In the genomic region with DNA sequence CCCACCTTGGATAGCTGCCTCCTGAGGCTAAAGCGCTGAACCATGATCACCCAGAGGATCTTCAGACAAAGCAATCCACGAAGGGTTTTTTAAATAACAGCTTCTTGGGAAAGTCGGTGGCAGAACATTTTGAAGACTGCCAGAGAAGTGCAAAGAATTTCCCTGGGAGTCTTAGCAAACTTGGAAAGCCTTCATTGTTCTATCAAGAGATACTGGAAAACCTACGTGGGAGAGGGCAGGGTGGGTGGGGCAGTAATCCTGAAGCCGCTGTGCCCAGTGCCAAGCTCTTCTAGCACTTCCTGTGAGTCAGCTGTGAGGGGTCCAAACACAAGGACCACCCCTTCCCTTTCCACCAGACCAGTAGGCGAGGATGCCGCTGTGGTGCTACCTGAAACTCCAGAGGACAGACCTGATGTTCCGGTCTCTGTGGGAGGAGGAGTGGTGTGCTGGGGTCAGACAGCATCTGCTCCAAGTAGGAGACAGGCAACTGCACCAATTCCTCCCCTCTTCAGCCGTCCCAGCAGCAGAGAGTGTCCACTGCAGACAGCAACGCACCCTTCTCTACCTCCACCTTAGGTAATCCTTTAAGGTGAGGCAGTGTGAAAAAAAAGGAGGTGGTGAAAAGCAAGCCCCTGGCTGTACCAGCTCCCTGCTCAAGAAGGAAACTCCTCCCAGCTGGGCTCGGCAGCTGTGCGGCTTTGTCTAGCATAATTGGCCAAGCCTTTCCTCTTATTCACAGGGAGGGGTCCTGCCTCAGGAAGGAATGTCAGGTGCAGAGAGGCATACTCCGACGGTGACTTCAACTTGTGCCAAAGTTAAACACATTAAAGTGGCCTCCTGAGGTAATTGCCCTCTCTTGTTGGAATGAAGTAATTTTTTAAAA, we compare ENCODE assay signal across 9 cellular contexts.
DNase-seq lines count a peak whose midpoint lies in the region; ATAC-seq lines count a peak whose summit lies in the region.
"Had no signal": no experiment of that assay in that cellular context is flagged by ENCODE, and none has a peak within 500 bp of the region (broad histone marks: within the 10 kb centered on the region; RNA-seq: fewer than 3 reads in every experiment).

No MANE protein-coding gene starts in this region.

- peak; percentile 15 to 27 for ATAC-seq in activated T-cell treated with anti-CD3 and anti-CD28 coated beads, Interleukin-2, amount 50 U/mL, for 72 hours (replicated peaks in 1 of 2)
- ATAC-seq in right cardiac atrium: peak; percentile 79 to 93
- no peak for ATAC-seq in GM18858 (IDR thresholded peaks at IDR 0.05; ENCODE audit: unreplicated experiment)
- no peak for ATAC-seq in GM18867 (IDR thresholded peaks at IDR 0.05; ENCODE audit: unreplicated experiment)

- H3K4me3 ChIP-seq in right cardiac atrium (ENCODE audit: low read length): peak overlapping the region; percentile 2

- no peak overlapping the region for H3K27ac Mint-ChIP-seq in activated T-cell treated with anti-CD3 and anti-CD28 coated beads, Interleukin-2, amount 50 U/mL, for 72 hours

- peaks cover 28% of the 10 kb centered on the region for H3K4me1 Mint-ChIP-seq in activated T-cell treated with anti-CD3 and anti-CD28 coated beads, Interleukin-2, amount 50 U/mL, for 72 hours (ENCODE audit: low read depth)

- peak; percentile 80 for DNase-seq in NCI-H82 (lab: John Stamatoyannopoulos, UW)
- DNase-seq in NCI-H82 treated with DMSO at 0.1 percent for 48 hours (lab: John Stamatoyannopoulos, UW; ENCODE audit: unreplicated experiment): no peak
- DNase-seq in NCI-H1436 (lab: John Stamatoyannopoulos, UW): peak; percentile 78
- DNase-seq in activated T-cell treated with anti-CD3 and anti-CD28 coated beads, Interleukin-2, amount 50 U/mL, for 72 hours: peak in 1 of 2 donors; percentile 2
- peak; percentile 39 to 68 (median 65) for DNase-seq in right cardiac atrium
- DNase-seq in retina: peak; percentile 61

- intact Hi-C loops in right cardiac atrium (cut with DNase I): no loop called here

- no peaks in the 10 kb centered on the region for H3K9me3 Mint-ChIP-seq in activated T-cell treated with anti-CD3 and anti-CD28 coated beads, Interleukin-2, amount 50 U/mL, for 72 hours

- peaks cover 8% of the 10 kb centered on the region for H3K4me1 ChIP-seq in right cardiac atrium (ENCODE audit: control insufficient read depth, insufficient read depth, low read length)

- H3K27me3 ChIP-seq in right cardiac atrium (ENCODE audit: control insufficient read depth, insufficient read depth): no peaks in the 10 kb centered on the region

- WGBS in right cardiac atrium: 30% methylated on average over 14 of the region's 14 CpGs

- no peaks in the 10 kb centered on the region for H3K36me3 Mint-ChIP-seq in activated T-cell treated with anti-CD3 and anti-CD28 coated beads, Interleukin-2, amount 50 U/mL, for 72 hours (ENCODE audit: insufficient read depth in 2 of 2)

- H3K4me3 Mint-ChIP-seq in activated T-cell treated with anti-CD3 and anti-CD28 coated beads, Interleukin-2, amount 50 U/mL, for 72 hours: peak overlapping the region; percentile 38 to 47

- no peaks in the 10 kb centered on the region for H3K27me3 Mint-ChIP-seq in activated T-cell treated with anti-CD3 and anti-CD28 coated beads, Interleukin-2, amount 50 U/mL, for 72 hours (ENCODE audit: low read depth)

- no peaks in the 10 kb centered on the region for H3K9me3 ChIP-seq in right cardiac atrium (ENCODE audit: control insufficient read depth, low read length)

- peak overlapping the region; percentile 50 for H3K27ac ChIP-seq in right cardiac atrium (ENCODE audit: low read length)
- H3K27ac ChIP-seq: 22Rv1 had no signal

Comparison
In these comparisons a context has a peak if more than half of its experiments do, and no peak if none do; other contexts are left out.
1. ATAC-seq: peak in activated T-cell treated with anti-CD3 and anti-CD28 coated beads, Interleukin-2, amount 50 U/mL, for 72 hours (2 of 2) and right cardiac atrium (2 of 2); none in GM18858 (single experiment) and GM18867 (single experiment).